Comparison of ENCODE assay signal across 19 cellular contexts in genomic region chr2:28644760-28645159, GRCh38.
DNase-seq lines count a peak whose midpoint lies in the region; ATAC-seq and TF ChIP-seq lines count a peak whose summit lies in the region.
"Had no signal": no experiment of that assay in that cellular context is flagged by ENCODE, and none has a peak within 500 bp of the region (broad histone marks: within the 10 kb centered on the region; RNA-seq: fewer than 3 reads in every experiment).

No MANE protein-coding gene starts in this region.

- no peak overlapping the region for H3K27ac Mint-ChIP-seq in Calu3 (ENCODE audit: unreplicated experiment)
- H3K27ac Mint-ChIP-seq: activated naive CD8-positive, alpha-beta T cell treated with anti-CD3 and anti-CD28 coated beads for 36 hours; activated T-cell treated with anti-CD3 and anti-CD28 coated beads, Interleukin-2, amount 50 U/mL, for 24 hours; stimulated activated effector memory CD8-positive, alpha-beta T cell treated with anti-CD3 and anti-CD28 coated beads, Interleukin-12 subunit alpha, Interleukin-12 subunit beta, amount 100 ng/mL, for 72 hours had no signal

- BruUV-seq in Calu3 (replicated peaks; lab: Mats Ljungman, UMichigan), result no TSS peak

- DNase-seq in H4 (ENCODE audit: low spot score), result peak; percentile 64
- DNase-seq in body of pancreas, result no peak
- DNase-seq in right cardiac atrium, result peak in 1 of 3 donors; percentile 56
- no peak for DNase-seq in Calu3
- no peak for DNase-seq in NCI-H526 (lab: John Stamatoyannopoulos, UW)
- no peak for DNase-seq in NCI-H446 (lab: John Stamatoyannopoulos, UW)
- DNase-seq: activated CD4-positive, alpha-beta T cell treated with anti-CD3 and anti-CD28 coated beads, Interleukin-2, amount 50 U/mL, for 4 hours; activated naive CD8-positive, alpha-beta T cell treated with anti-CD3 and anti-CD28 coated beads for 36 hours; activated T-cell treated with anti-CD3 and anti-CD28 coated beads, Interleukin-2, amount 50 U/mL, for 24 hours; GF-D8; midbrain; NCI-H1436; NCI-H446 treated with DMSO at 0.1 percent for 48 hours; occipital lobe; OCI-M1 had no signal

- no peaks in the 10 kb centered on the region for H3K9me3 ChIP-seq in body of pancreas
- no peaks in the 10 kb centered on the region for H3K9me3 ChIP-seq in right cardiac atrium (ENCODE audit: control insufficient read depth, low read length)
- no peaks in the 10 kb centered on the region for H3K9me3 ChIP-seq in skeletal muscle satellite cell (replicated peaks; ENCODE audit: low read length)

- WGBS in body of pancreas, 2 donors, result 89 to 90% methylated on average over 7 of the region's 7 CpGs
- WGBS in right cardiac atrium, result 69% methylated on average over 7 of the region's 7 CpGs

- H3K9me3 Mint-ChIP-seq in Calu3 (ENCODE audit: low read depth, unreplicated experiment), result peaks cover 3% of the 10 kb centered on the region
- H3K9me3 Mint-ChIP-seq: activated naive CD8-positive, alpha-beta T cell treated with anti-CD3 and anti-CD28 coated beads for 36 hours; activated T-cell treated with anti-CD3 and anti-CD28 coated beads, Interleukin-2, amount 50 U/mL, for 24 hours; stimulated activated effector memory CD8-positive, alpha-beta T cell treated with anti-CD3 and anti-CD28 coated beads, Interleukin-12 subunit alpha, Interleukin-12 subunit beta, amount 100 ng/mL, for 72 hours had no signal

- CTCF ChIA-PET in Calu3 (lab: Charles Lee), result interaction anchor here (1.4 kb wide), 1 partner anchor 24 kb away, joined by 3 read pairs; no protein-coding TSS in a partner anchor

- TF ChIP-seq POLR2A in body of pancreas (IDR thresholded peaks at IDR 0.05), result no peak

- H3K27ac ChIP-seq in body of pancreas, result peak overlapping the region in 3 of 4 donors; percentile 61 to 81 (median 73)
- H3K27ac ChIP-seq in right cardiac atrium (ENCODE audit: low read length), result peak overlapping the region; percentile 56

- peaks cover 11% of the 10 kb centered on the region for H3K4me1 ChIP-seq in body of pancreas
- H3K4me1 ChIP-seq in right cardiac atrium (ENCODE audit: control insufficient read depth, insufficient read depth, low read length), result no peaks in the 10 kb centered on the region
- H3K4me1 ChIP-seq in skeletal muscle satellite cell (ENCODE audit: control insufficient read depth, insufficient read depth, low read length), result peaks cover 33% of the 10 kb centered on the region

- TF ChIP-seq CTCF in body of pancreas (IDR thresholded peaks at IDR 0.05) (no peak), Calu3 (IDR thresholded peaks at IDR 0.05; ENCODE audit: unreplicated experiment) (no peak)

- no peak overlapping the region for H3K4me3 Mint-ChIP-seq in Calu3 (ENCODE audit: low read depth, unreplicated experiment)
- H3K4me3 Mint-ChIP-seq: activated naive CD8-positive, alpha-beta T cell treated with anti-CD3 and anti-CD28 coated beads for 36 hours; activated T-cell treated with anti-CD3 and anti-CD28 coated beads, Interleukin-2, amount 50 U/mL, for 24 hours; stimulated activated effector memory CD8-positive, alpha-beta T cell treated with anti-CD3 and anti-CD28 coated beads, Interleukin-12 subunit alpha, Interleukin-12 subunit beta, amount 100 ng/mL, for 72 hours had no signal

- no peak overlapping the region for H3K4me2 ChIP-seq in skeletal muscle satellite cell (ENCODE audit: low read length)
- H3K4me2 ChIP-seq: smooth muscle cell had no signal

- H3K9ac ChIP-seq in skeletal muscle satellite cell (ENCODE audit: low read depth, low read length), result peak overlapping the region; percentile 66

- H3K27me3 Mint-ChIP-seq in Calu3 (ENCODE audit: unreplicated experiment), result no peaks in the 10 kb centered on the region
- H3K27me3 Mint-ChIP-seq: activated naive CD8-positive, alpha-beta T cell treated with anti-CD3 and anti-CD28 coated beads for 36 hours; activated T-cell treated with anti-CD3 and anti-CD28 coated beads, Interleukin-2, amount 50 U/mL, for 24 hours had no signal

- no peak for ATAC-seq in body of pancreas
- ATAC-seq in right cardiac atrium, result peak; percentile 53 to 73
- no peak for ATAC-seq in HG03469 (IDR thresholded peaks at IDR 0.05; ENCODE audit: unreplicated experiment)
- ATAC-seq: stimulated activated effector memory CD8-positive, alpha-beta T cell treated with anti-CD3 and anti-CD28 coated beads, Interleukin-12 subunit alpha, Interleukin-12 subunit beta, amount 100 ng/mL, for 72 hours had no signal

- peaks cover 44% of the 10 kb centered on the region for H3K4me1 Mint-ChIP-seq in Calu3 (ENCODE audit: low read depth, unreplicated experiment)

- peaks cover 13% of the 10 kb centered on the region for H3K36me3 Mint-ChIP-seq in Calu3 (ENCODE audit: insufficient read depth, unreplicated experiment)
- H3K36me3 Mint-ChIP-seq: activated naive CD8-positive, alpha-beta T cell treated with anti-CD3 and anti-CD28 coated beads for 36 hours; stimulated activated effector memory CD8-positive, alpha-beta T cell treated with anti-CD3 and anti-CD28 coated beads, Interleukin-12 subunit alpha, Interleukin-12 subunit beta, amount 100 ng/mL, for 72 hours had no signal

- no peaks in the 10 kb centered on the region for H3K36me3 ChIP-seq in body of pancreas (replicated peaks in 1 of 2; ENCODE audit: insufficient read depth in 1 of 2, low read depth in 2 of 2)
- no peaks in the 10 kb centered on the region for H3K36me3 ChIP-seq in skeletal muscle satellite cell (ENCODE audit: insufficient read depth, low read length)

- no peaks in the 10 kb centered on the region for H3K27me3 ChIP-seq in body of pancreas
- no peaks in the 10 kb centered on the region for H3K27me3 ChIP-seq in right cardiac atrium (ENCODE audit: control insufficient read depth, insufficient read depth)
- H3K27me3 ChIP-seq in skeletal muscle satellite cell (ENCODE audit: control insufficient read depth, insufficient read depth, low read length), result no peaks in the 10 kb centered on the region

- H3K4me3 ChIP-seq in body of pancreas (no peak overlapping the region), right cardiac atrium (ENCODE audit: low read length) (no peak overlapping the region), skeletal muscle satellite cell (ENCODE audit: low read length) (no peak overlapping the region)
- H3K4me3 ChIP-seq: smooth muscle cell had no signal

- intact Hi-C loops in body of pancreas (cut with DNase I), result no loop called here
- intact Hi-C loops in right cardiac atrium (cut with DNase I), result no loop called here
- intact Hi-C loops in Calu3 (cut with micrococcal nuclease; ENCODE audit: unreplicated experiment), result no loop called here

Comparison
In these comparisons a context has a peak if more than half of its experiments do, and no peak if none do; other contexts are left out.
1. ATAC-seq: peak in right cardiac atrium (2 of 2); none in body of pancreas (single experiment) and HG03469 (single experiment).